In the genomic region with DNA sequence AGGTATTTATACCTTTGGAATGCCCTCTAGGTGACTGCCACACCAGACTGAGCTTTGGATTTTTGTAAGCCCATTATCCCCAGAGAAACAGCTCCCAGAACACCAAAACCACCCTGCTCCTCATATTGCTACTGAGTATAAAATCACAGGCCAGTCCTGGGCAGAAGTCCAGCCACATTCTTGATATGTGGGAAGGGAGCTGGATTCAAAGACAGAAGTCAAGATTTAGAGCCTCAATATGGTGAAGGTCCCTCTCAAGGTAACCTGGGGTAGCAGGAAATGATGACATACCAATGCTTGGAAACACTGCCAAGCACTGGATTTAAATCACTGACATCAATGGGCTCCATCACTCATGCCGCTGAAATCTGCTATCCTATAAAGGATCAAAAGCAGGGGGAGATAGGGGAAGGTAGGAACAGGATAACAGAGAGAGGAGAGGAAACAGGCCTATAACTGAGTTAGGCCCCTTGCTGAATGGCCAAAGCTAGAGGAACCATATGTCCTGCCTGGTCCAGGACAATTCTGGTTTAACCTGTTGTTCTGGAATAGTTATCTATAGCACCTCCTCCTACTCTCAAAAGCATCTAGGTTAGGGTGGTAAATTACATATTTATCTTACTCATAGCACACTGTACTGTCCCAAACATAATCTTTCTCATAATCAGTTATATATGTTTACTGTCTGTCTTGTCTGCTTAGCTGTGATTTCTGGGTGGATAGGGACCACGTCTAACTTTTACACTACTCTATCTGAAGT, we compare ENCODE assay signal across 24 cellular contexts.
DNase-seq lines count a peak whose midpoint lies in the region; ATAC-seq and TF ChIP-seq lines count a peak whose summit lies in the region.
"Had no signal": no experiment of that assay in that cellular context is flagged by ENCODE, and none has a peak within 500 bp of the region (broad histone marks: within the 10 kb centered on the region; RNA-seq: fewer than 3 reads in every experiment).

No MANE protein-coding gene starts in this region.

- no peak for TF ChIP-seq CTCF in esophagus squamous epithelium (IDR thresholded peaks at IDR 0.05)
- no peak for TF ChIP-seq CTCF in prostate gland (IDR thresholded peaks at IDR 0.05)

- H3K4me3 ChIP-seq in esophagus squamous epithelium (no peak overlapping the region), prostate gland (no peak overlapping the region)
- H3K4me3 ChIP-seq: heart left ventricle, tibial nerve had no signal

- peaks cover 31% of the 10 kb centered on the region for H3K27me3 Mint-ChIP-seq in activated T-cell treated with anti-CD3 and anti-CD28 coated beads, Interleukin-2, amount 50 U/mL, for 24 hours
- H3K27me3 Mint-ChIP-seq: stimulated activated memory B cell treated with anti-CD40 and anti-IgM and Interleukin-4, amounts not matched to agents 10 μg/mL and 1 μg/mL and 100 μg/mL, for 72 hours had no signal

- DNase-seq in SIG-M5 treated with dmso at 0.1 percent for 504 hours (lab: John Stamatoyannopoulos, UW; ENCODE audit: unreplicated experiment) (peak; percentile 16), SIG-M5 (lab: John Stamatoyannopoulos, UW) (no peak), esophagus squamous epithelium (lab: John Stamatoyannopoulos, UW) (no peak), prostate gland (ENCODE audit: low spot score) (peak; percentile 8), islet precursor cell (no peak), COLO668 (lab: John Stamatoyannopoulos, UW; ENCODE audit: unreplicated experiment) (no peak)
- no peak for DNase-seq in activated T-cell treated with anti-CD3 and anti-CD28 coated beads, Interleukin-2, amount 50 U/mL, for 24 hours
- DNase-seq: activated CD4-positive, alpha-beta T cell treated with anti-CD3 and anti-CD28 coated beads, Interleukin-2, amount 50 U/mL, for 48 hours; activated naive CD4-positive, alpha-beta T cell; AML-193; endodermal cell; heart left ventricle; Kasumi-1; left ventricle myocardium superior; NCI-H1092 treated with DMSO at 0.1 percent for 48 hours; NCI-H2029; nucleus accumbens; right cardiac atrium; T-helper 17 cell had no signal

- H3K4me3 Mint-ChIP-seq in activated T-cell treated with anti-CD3 and anti-CD28 coated beads, Interleukin-2, amount 50 U/mL, for 24 hours: no peak overlapping the region
- H3K4me3 Mint-ChIP-seq: endodermal cell; stimulated activated memory B cell treated with anti-CD40 and anti-IgM and Interleukin-4, amounts not matched to agents 10 μg/mL and 1 μg/mL and 100 μg/mL, for 72 hours; T-helper 17 cell had no signal

- peak overlapping the region in 3 of 4 donors; percentile 17 to 54 (median 17) for H3K27ac ChIP-seq in esophagus squamous epithelium
- H3K27ac ChIP-seq in prostate gland: peak overlapping the region in 1 of 2 donors; percentile 35
- H3K27ac ChIP-seq: 22Rv1 had no signal

- WGBS in esophagus squamous epithelium, 2 donors: 60 to 78% methylated on average over 2 of the region's 2 CpGs
- 29% methylated on average over 2 of the region's 2 CpGs for WGBS in prostate gland

- H3K36me3 Mint-ChIP-seq in activated T-cell treated with anti-CD3 and anti-CD28 coated beads, Interleukin-2, amount 50 U/mL, for 24 hours (ENCODE audit: low read depth): no peaks in the 10 kb centered on the region
- H3K36me3 Mint-ChIP-seq: stimulated activated memory B cell treated with anti-CD40 and anti-IgM and Interleukin-4, amounts not matched to agents 10 μg/mL and 1 μg/mL and 100 μg/mL, for 72 hours had no signal

- H3K9me3 Mint-ChIP-seq in activated T-cell treated with anti-CD3 and anti-CD28 coated beads, Interleukin-2, amount 50 U/mL, for 24 hours: peaks cover 2% of the 10 kb centered on the region
- H3K9me3 Mint-ChIP-seq: endodermal cell had no signal

- H3K36me3 ChIP-seq in esophagus squamous epithelium: no peaks in the 10 kb centered on the region
- H3K36me3 ChIP-seq in prostate gland: no peaks in the 10 kb centered on the region
- H3K36me3 ChIP-seq: heart left ventricle, tibial nerve had no signal

- TF ChIP-seq POLR2A in esophagus squamous epithelium (IDR thresholded peaks at IDR 0.05) (no peak), prostate gland (IDR thresholded peaks at IDR 0.05) (no peak)

- no peak overlapping the region for H3K27ac Mint-ChIP-seq in activated T-cell treated with anti-CD3 and anti-CD28 coated beads, Interleukin-2, amount 50 U/mL, for 24 hours
- H3K27ac Mint-ChIP-seq: endodermal cell; stimulated activated memory B cell treated with anti-CD40 and anti-IgM and Interleukin-4, amounts not matched to agents 10 μg/mL and 1 μg/mL and 100 μg/mL, for 72 hours; T-helper 17 cell had no signal

- H3K4me1 Mint-ChIP-seq in activated T-cell treated with anti-CD3 and anti-CD28 coated beads, Interleukin-2, amount 50 U/mL, for 24 hours (ENCODE audit: low read depth): no peaks in the 10 kb centered on the region
- H3K4me1 Mint-ChIP-seq: stimulated activated memory B cell treated with anti-CD40 and anti-IgM and Interleukin-4, amounts not matched to agents 10 μg/mL and 1 μg/mL and 100 μg/mL, for 72 hours; T-helper 17 cell had no signal

- no peak for ATAC-seq in HG03571 (IDR thresholded peaks at IDR 0.05; ENCODE audit: unreplicated experiment)
- ATAC-seq: heart left ventricle; left ventricle myocardium superior; right cardiac atrium; stimulated activated memory B cell treated with anti-CD40 and anti-IgM and Interleukin-4, amounts not matched to agents 10 μg/mL and 1 μg/mL and 100 μg/mL, for 72 hours; T-helper 17 cell had no signal

- H3K27me3 ChIP-seq in esophagus squamous epithelium (no peaks in the 10 kb centered on the region), prostate gland (replicated peaks; ENCODE audit: insufficient read depth) (no peaks in the 10 kb centered on the region)
- H3K27me3 ChIP-seq: heart left ventricle, tibial nerve had no signal

- H3K9me3 ChIP-seq in esophagus squamous epithelium: no peaks in the 10 kb centered on the region
- H3K9me3 ChIP-seq in prostate gland: no peaks in the 10 kb centered on the region
- H3K9me3 ChIP-seq: Caco-2, heart left ventricle, tibial nerve had no signal

- intact Hi-C loops in esophagus squamous epithelium (cut with DNase I): no loop called here
- intact Hi-C loops in prostate gland (cut with DNase I): loop anchor here (5.0 kb wide), 1 partner anchor 81 kb away; no protein-coding TSS in a partner anchor

- H3K4me1 ChIP-seq in esophagus squamous epithelium: no peaks in the 10 kb centered on the region
- no peaks in the 10 kb centered on the region for H3K4me1 ChIP-seq in prostate gland (replicated peaks)
- H3K4me1 ChIP-seq: heart left ventricle, tibial nerve had no signal

Comparison
In these comparisons a context has a peak if more than half of its experiments do, and no peak if none do; other contexts are left out.
1. DNase-seq: peak in SIG-M5 treated with dmso at 0.1 percent for 504 hours (single experiment) and prostate gland (single experiment); none in SIG-M5 (single experiment), esophagus squamous epithelium (single experiment), islet precursor cell (single experiment), activated T-cell treated with anti-CD3 and anti-CD28 coated beads, Interleukin-2, amount 50 U/mL, for 24 hours (single experiment) and COLO668 (single experiment).